In genomic region chr15:44157679-44158078, GRCh38 we compare ENCODE assay signal across 2 cellular contexts.
A peak's percentile ranks its signal among the peaks of the same experiment; 100 is the strongest.
TF ChIP-seq lines count a peak whose summit lies in the region.

No MANE protein-coding gene starts in this region.

TF ChIP-seq in A549, 52 proteins besides CTCF, POLR2A, EP300 and RAD21 (continued from another document):
- TF ChIP-seq, protein P1, sequence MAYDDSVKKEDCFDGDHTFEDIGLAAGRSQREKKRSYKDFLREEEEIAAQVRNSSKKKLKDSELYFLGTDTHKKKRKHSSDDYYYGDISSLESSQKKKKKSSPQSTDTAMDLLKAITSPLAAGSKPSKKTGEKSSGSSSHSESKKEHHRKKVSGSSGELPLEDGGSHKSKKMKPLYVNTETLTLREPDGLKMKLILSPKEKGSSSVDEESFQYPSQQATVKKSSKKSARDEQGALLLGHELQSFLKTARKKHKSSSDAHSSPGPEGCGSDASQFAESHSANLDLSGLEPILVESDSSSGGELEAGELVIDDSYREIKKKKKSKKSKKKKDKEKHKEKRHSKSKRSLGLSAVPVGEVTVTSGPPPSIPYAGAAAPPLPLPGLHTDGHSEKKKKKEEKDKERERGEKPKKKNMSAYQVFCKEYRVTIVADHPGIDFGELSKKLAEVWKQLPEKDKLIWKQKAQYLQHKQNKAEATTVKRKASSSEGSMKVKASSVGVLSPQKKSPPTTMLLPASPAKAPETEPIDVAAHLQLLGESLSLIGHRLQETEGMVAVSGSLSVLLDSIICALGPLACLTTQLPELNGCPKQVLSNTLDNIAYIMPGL (CRISPR knock-in tag; IDR thresholded peaks at IDR 0.05; ENCODE audit: borderline replicate concordance) = no peak
- TF ChIP-seq JUNB (IDR thresholded peaks at IDR 0.05) (peak; percentile 97), ZSCAN20 (CRISPR knock-in tag; IDR thresholded peaks at IDR 0.05) (no peak), NPAS2 (CRISPR knock-in tag; IDR thresholded peaks at IDR 0.05; ENCODE audit: borderline replicate concordance) (no peak), MAFK (IDR thresholded peaks at IDR 0.05; ENCODE audit: partially characterized antibody) (no peak), RNF2 (IDR thresholded peaks at IDR 0.05; ENCODE audit: borderline replicate concordance, low read depth) (no peak), EHF (CRISPR knock-in tag; IDR thresholded peaks at IDR 0.05) (no peak), CEBPB (IDR thresholded peaks at IDR 0.05) (0 out of 4 replicates have a peak, but pooled peaks of 1 of the 2 experiments have one; percentile 5), ZC3H11A (IDR thresholded peaks at IDR 0.05) (no peak), GATA3 (IDR thresholded peaks at IDR 0.05; ENCODE audit: borderline replicate concordance) (peak; percentile 80; the same call in 1 of the 2 replicates)

TF ChIP-seq in SK-N-SH treated with all-trans-retinoic acid at 6 μM for 48 hours, 23 proteins besides CTCF, POLR2A, EP300 and RAD21 (continued from another document):
- peak; percentile 87; the same call in 1 of the 2 replicates for TF ChIP-seq POU6F1 (CRISPR knock-in tag; IDR thresholded peaks at IDR 0.05; ENCODE audit: borderline replicate concordance, low read depth)
- TF ChIP-seq PPARA (CRISPR knock-in tag; IDR thresholded peaks at IDR 0.05; ENCODE audit: borderline replicate concordance) = no peak
- TF ChIP-seq, protein P2, sequence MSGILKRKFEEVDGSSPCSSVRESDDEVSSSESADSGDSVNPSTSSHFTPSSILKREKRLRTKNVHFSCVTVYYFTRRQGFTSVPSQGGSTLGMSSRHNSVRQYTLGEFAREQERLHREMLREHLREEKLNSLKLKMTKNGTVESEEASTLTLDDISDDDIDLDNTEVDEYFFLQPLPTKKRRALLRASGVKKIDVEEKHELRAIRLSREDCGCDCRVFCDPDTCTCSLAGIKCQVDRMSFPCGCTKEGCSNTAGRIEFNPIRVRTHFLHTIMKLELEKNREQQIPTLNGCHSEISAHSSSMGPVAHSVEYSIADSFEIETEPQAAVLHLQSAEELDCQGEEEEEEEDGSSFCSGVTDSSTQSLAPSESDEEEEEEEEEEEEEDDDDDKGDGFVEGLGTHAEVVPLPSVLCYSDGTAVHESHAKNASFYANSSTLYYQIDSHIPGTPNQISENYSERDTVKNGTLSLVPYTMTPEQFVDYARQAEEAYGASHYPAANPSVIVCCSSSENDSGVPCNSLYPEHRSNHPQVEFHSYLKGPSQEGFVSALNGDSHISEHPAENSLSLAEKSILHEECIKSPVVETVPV (CRISPR knock-in tag; IDR thresholded peaks at IDR 0.05) = no peak
